8 cellular contexts compared by ENCODE assay signal in genomic region chr20:61120595-61121515, GRCh38.
DNase-seq lines count a peak whose midpoint lies in the region.

No MANE protein-coding gene starts in this region.

- DNase-seq in activated effector memory CD4-positive, alpha-beta T cell treated with anti-CD3 and anti-CD28 coated beads, Interleukin-2, amount 50 U/mL, for 16 hours, result peak; percentile 63
- no peak for DNase-seq in activated effector memory CD4-positive, alpha-beta T cell treated with Interleukin-2 at 50 U/mL for 16 hours
- peak; percentile 58 to 84 for DNase-seq in NCI-H526 (lab: John Stamatoyannopoulos, UW)
- DNase-seq in activated CD8-positive, alpha-beta memory T cell treated with anti-CD3 and anti-CD28 coated beads, Interleukin-2, amount 50 U/mL, for 48 hours, result peak; percentile 55
- DNase-seq in glomerular visceral epithelial cell (ENCODE audit: extremely low spot score), result peak; percentile 81
- DNase-seq in pulmonary artery endothelial cell (ENCODE audit: low read depth, low spot score), result peak; percentile 7
- DNase-seq in iPS-NIHi11 (ENCODE audit: low spot score), result no peak
- no peak for DNase-seq in 8988T

Comparison
In these comparisons a context has a peak if more than half of its experiments do, and no peak if none do; other contexts are left out.
1. DNase-seq: peak in activated effector memory CD4-positive, alpha-beta T cell treated with anti-CD3 and anti-CD28 coated beads, Interleukin-2, amount 50 U/mL, for 16 hours (single experiment), NCI-H526 (2 of 2), activated CD8-positive, alpha-beta memory T cell treated with anti-CD3 and anti-CD28 coated beads, Interleukin-2, amount 50 U/mL, for 48 hours (single experiment), glomerular visceral epithelial cell (single experiment) and pulmonary artery endothelial cell (single experiment); none in activated effector memory CD4-positive, alpha-beta T cell treated with Interleukin-2 at 50 U/mL for 16 hours (single experiment), iPS-NIHi11 (single experiment) and 8988T (single experiment).